15 cellular contexts compared by ENCODE assay signal in genomic region chr9:89922099-89922498, GRCh38.
A peak's percentile ranks its signal among the peaks of the same experiment; 100 is the strongest.
DNase-seq lines count a peak whose midpoint lies in the region; ATAC-seq and TF ChIP-seq lines count a peak whose summit lies in the region.
"Had no signal": no experiment of that assay in that cellular context is flagged by ENCODE, and none has a peak within 500 bp of the region (broad histone marks: within the 10 kb centered on the region; RNA-seq: fewer than 3 reads in every experiment).

No MANE protein-coding gene starts in this region.

- DNase-seq in NCI-H1417 (lab: John Stamatoyannopoulos, UW) (peak in 2 of 3 experiments; percentile 29 to 82), NCI-H1417 treated with DMSO at 0.1 percent for 48 hours (lab: John Stamatoyannopoulos, UW) (no peak), COLO668 (lab: John Stamatoyannopoulos, UW; ENCODE audit: unreplicated experiment) (peak; percentile 22), NCI-H82 treated with DMSO at 0.1 percent for 48 hours (lab: John Stamatoyannopoulos, UW; ENCODE audit: unreplicated experiment) (peak; percentile 43), glutamatergic neuron (peak; percentile 36), GM19240 (ENCODE audit: insufficient read length, low spot score) (no peak), SKM-1 (lab: John Stamatoyannopoulos, UW; ENCODE audit: unreplicated experiment) (no peak)
- DNase-seq: CD4-positive, CD25-positive, alpha-beta regulatory T cell; EL; H7; NCI-H187 treated with DMSO at 0.1 percent for 48 hours; NCI-H446 treated with DMSO at 0.1 percent for 48 hours; SW 1271 had no signal

- H3K9me3 Mint-ChIP-seq in glutamatergic neuron (ENCODE audit: unreplicated experiment): peaks cover 5% of the 10 kb centered on the region

- no peak overlapping the region for H3K4me3 Mint-ChIP-seq in glutamatergic neuron (ENCODE audit: unreplicated experiment)
- H3K4me3 Mint-ChIP-seq: CD4-positive, CD25-positive, alpha-beta regulatory T cell had no signal

- no peaks in the 10 kb centered on the region for H3K36me3 Mint-ChIP-seq in glutamatergic neuron (ENCODE audit: unreplicated experiment)
- H3K36me3 Mint-ChIP-seq: CD4-positive, CD25-positive, alpha-beta regulatory T cell had no signal

- no peaks in the 10 kb centered on the region for H3K27me3 Mint-ChIP-seq in glutamatergic neuron (ENCODE audit: unreplicated experiment)

- H3K27ac Mint-ChIP-seq in glutamatergic neuron (ENCODE audit: unreplicated experiment): peak overlapping the region; percentile 31

- ATAC-seq in GM18867 (IDR thresholded peaks at IDR 0.05; ENCODE audit: unreplicated experiment): no peak
- ATAC-seq: K562 had no signal

- peaks cover 52% of the 10 kb centered on the region for H3K4me1 Mint-ChIP-seq in glutamatergic neuron (ENCODE audit: low read depth, unreplicated experiment)

- no peak for TF ChIP-seq CTCF in glutamatergic neuron (IDR thresholded peaks at IDR 0.05; ENCODE audit: partially characterized antibody, unreplicated experiment)

Comparison
In these comparisons a context has a peak if more than half of its experiments do, and no peak if none do; other contexts are left out.
1. DNase-seq: peak in NCI-H1417 (2 of 3), COLO668 (single experiment), NCI-H82 treated with DMSO at 0.1 percent for 48 hours (single experiment) and glutamatergic neuron (single experiment); none in NCI-H1417 treated with DMSO at 0.1 percent for 48 hours (single experiment), GM19240 (single experiment) and SKM-1 (single experiment).